In the genomic region with DNA sequence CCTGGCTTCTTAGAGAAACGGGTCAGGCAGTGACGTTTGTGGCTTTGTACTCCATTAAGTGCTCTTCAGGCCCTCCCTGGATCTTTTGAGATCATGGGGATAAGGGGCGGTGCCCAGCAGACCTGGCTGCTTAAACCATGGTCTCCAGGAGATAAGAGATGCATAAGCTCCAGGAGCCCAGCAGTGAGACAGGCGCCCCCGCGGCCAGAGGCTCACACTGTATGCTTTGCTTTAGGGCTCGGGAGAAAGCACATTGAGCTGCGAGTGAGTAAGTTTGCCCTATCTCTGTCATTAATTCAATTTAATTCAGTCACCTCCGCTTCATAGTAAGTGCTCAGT, we compare ENCODE assay signal across 20 cellular contexts.
"Had no signal": no experiment of that assay in that cellular context is flagged by ENCODE, and none has a peak within 500 bp of the region (broad histone marks: within the 10 kb centered on the region; RNA-seq: fewer than 3 reads in every experiment).

No MANE protein-coding gene starts in this region.

- H3K36me3 ChIP-seq: colonic mucosa, pancreas, tibial artery, vagina had no signal

- H3K4me1 ChIP-seq: colonic mucosa, pancreas, vagina had no signal

- H3K27me3 ChIP-seq: colonic mucosa, pancreas, tibial artery, vagina had no signal

- DNase-seq: activated CD4-positive, alpha-beta T cell treated with anti-CD3 and anti-CD28 coated beads, Interleukin-2, amount 10 ng/mL, durations not matched to agents 24 days and 14 days; activated CD4-positive, CD25-positive, alpha-beta regulatory T cell; activated CD8-positive, alpha-beta memory T cell treated with anti-CD3 and anti-CD28 coated beads, Interleukin-2, amount 50 U/mL, for 4 hours; activated CD8-positive, alpha-beta T cell treated with anti-CD3 and anti-CD28 coated beads, Interleukin-2, amount 10 ng/mL, durations not matched to agents 7 days and 5 days; activated naive CD4-positive, alpha-beta T cell; activated naive CD8-positive, alpha-beta T cell treated with anti-CD3 and anti-CD28 coated beads, Interleukin-2, amount 10 ng/mL, durations not matched to agents 7 days and 5 days; activated T-cell treated with anti-CD3 and anti-CD28 coated beads, Interleukin-2, amount 50 U/mL, for 72 hours; central memory CD4-positive, alpha-beta T cell; colonic mucosa; effector CD8-positive, alpha-beta T cell; foreskin fibroblast; hippocampal formation; kidney glomerular epithelial cell; pancreas; retina; small intestine; stimulated activated CD4-positive, alpha-beta T cell treated with anti-CD3 and anti-CD28 coated beads, Interleukin-4, amount 100 ng/mL, for 24 hours; stimulated activated naive CD4-positive, alpha-beta T cell had no signal

- H3K9me3 ChIP-seq: colonic mucosa, pancreas, tibial artery, vagina had no signal

- H3K27ac ChIP-seq: colonic mucosa, pancreas, tibial artery, vagina had no signal

- H3K4me3 ChIP-seq: colonic mucosa, pancreas, tibial artery, vagina had no signal
